1 cellular context compared by ENCODE assay signal in genomic region chr16:1958143-1958491, GRCh38.
TF ChIP-seq lines count a peak whose summit lies in the region.

No MANE protein-coding gene starts in this region.

TF ChIP-seq in HepG2, 621 proteins besides CTCF, POLR2A, EP300 and RAD21:
- TF ChIP-seq ZBTB38 (CRISPR knock-in tag; IDR thresholded peaks at IDR 0.05) (0 out of 2 replicates have a peak, but pooled peaks have one; percentile 62), RBFOX2 (IDR thresholded peaks at IDR 0.05; ENCODE audit: low read depth, low read length) (0 out of 2 replicates have a peak, but pooled peaks have one; percentile 8)
